In the genomic region with DNA sequence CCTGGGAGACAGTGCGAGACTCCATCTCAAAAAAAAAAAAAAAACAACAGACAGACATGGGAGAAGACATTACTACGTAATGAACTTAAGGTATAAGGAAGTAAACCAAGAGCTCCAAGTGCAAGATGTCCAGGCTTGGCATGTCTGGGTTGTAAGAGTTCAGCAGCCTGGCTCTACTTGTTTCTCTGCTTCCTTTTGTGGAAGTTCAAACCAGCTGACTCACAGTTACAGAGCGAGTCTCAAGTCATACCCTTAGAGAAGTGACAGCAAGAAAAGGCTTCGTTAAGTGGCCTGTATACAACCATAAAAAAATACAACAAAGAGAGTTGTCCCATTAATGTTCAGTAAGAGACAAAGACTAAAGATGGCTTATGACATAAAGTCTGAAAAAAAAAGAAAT, we compare ENCODE assay signal across 2 cellular contexts.
A peak's percentile ranks its signal among the peaks of the same experiment; 100 is the strongest.
TF ChIP-seq lines count a peak whose summit lies in the region.

No MANE protein-coding gene starts in this region.

TF ChIP-seq in endothelial cell of umbilical vein, 7 proteins besides CTCF, POLR2A, EP300 and RAD21:
- TF ChIP-seq MYC (IDR thresholded peaks at IDR 0.05; ENCODE audit: low read depth, low read length) (no peak), FOS (IDR thresholded peaks at IDR 0.05; ENCODE audit: borderline replicate concordance, insufficient read depth, low read length) (peak; percentile 25)

TF ChIP-seq in neural cell, 6 proteins besides CTCF, POLR2A, EP300 and RAD21:
- TF ChIP-seq SMC3 (conservative IDR thresholded peaks at IDR 0.05; ENCODE audit: poor library complexity) = no peak
- no peak for TF ChIP-seq MXI1 (conservative IDR thresholded peaks at IDR 0.05; ENCODE audit: poor library complexity, severe bottlenecking)
- TF ChIP-seq POLR2AphosphoS5 (IDR thresholded peaks at IDR 0.05) = no peak
- TF ChIP-seq TAF1 (IDR thresholded peaks at IDR 0.05; ENCODE audit: low read depth) = no peak
- no peak for TF ChIP-seq EZH2 (IDR thresholded peaks at IDR 0.05; ENCODE audit: borderline replicate concordance, insufficient read depth, low read length, poor library complexity, severe bottlenecking)
- TF ChIP-seq REST (IDR thresholded peaks at IDR 0.05; ENCODE audit: borderline replicate concordance) = no peak
